Comparison of ENCODE assay signal across 14 cellular contexts in genomic region chr6:110541701-110542309, GRCh38.
A peak's percentile ranks its signal among the peaks of the same experiment; 100 is the strongest.
DNase-seq lines count a peak whose midpoint lies in the region; ATAC-seq and TF ChIP-seq lines count a peak whose summit lies in the region.
"Had no signal": no experiment of that assay in that cellular context is flagged by ENCODE, and none has a peak within 500 bp of the region (broad histone marks: within the 10 kb centered on the region; RNA-seq: fewer than 3 reads in every experiment).

No MANE protein-coding gene starts in this region.

- no peak overlapping the region for H3K4me3 Mint-ChIP-seq in HFFc6

- H4K12ac ChIP-seq in trophoblast cell (ENCODE audit: low read depth, low read length): no peak overlapping the region

- intact Hi-C loops in left ventricle myocardium inferior (cut with micrococcal nuclease): no loop called here

- no peak overlapping the region for H3K4me2 ChIP-seq in trophoblast cell (ENCODE audit: low read length)
- H3K4me2 ChIP-seq: BLaER1 had no signal

- peak overlapping the region; percentile 71 for H4K91ac ChIP-seq in trophoblast cell (ENCODE audit: low read depth, low read length)

- H3K79me1 ChIP-seq in trophoblast cell (ENCODE audit: low read length): no peaks in the 10 kb centered on the region

- peaks cover 52% of the 10 kb centered on the region for H3K36me3 Mint-ChIP-seq in HFFc6 (ENCODE audit: low read depth)

- H3K9ac ChIP-seq in trophoblast cell (ENCODE audit: low read length): no peak overlapping the region
- H3K9ac ChIP-seq: BLaER1 had no signal

- H3K9me3 ChIP-seq in left ventricle myocardium inferior (replicated peaks) (peaks cover 26% of the 10 kb centered on the region), trophoblast cell (ENCODE audit: insufficient read depth, low read depth, low read length) (peaks cover 7% of the 10 kb centered on the region)

- H2BK12ac ChIP-seq in trophoblast cell (ENCODE audit: low read length): peak overlapping the region; percentile 88

- no peak overlapping the region for H3K23ac ChIP-seq in trophoblast cell (ENCODE audit: low read length)

- no peak overlapping the region for H2AK5ac ChIP-seq in trophoblast cell (ENCODE audit: low read length)

- no peaks in the 10 kb centered on the region for H3K79me2 ChIP-seq in trophoblast cell (ENCODE audit: control insufficient read depth, insufficient read depth, low read length, poor library complexity)

- DNase-seq in HFFc6 (no peak), astrocyte of the cerebellum (ENCODE audit: low read depth) (peak; percentile 35), left ventricle myocardium inferior (no peak), trophoblast cell (no peak)
- no peak for DNase-seq in activated CD4-positive, alpha-beta T cell treated with anti-CD3 and anti-CD28 coated beads, Interleukin-2, amount 50 U/mL, for 1 hour
- no peak for DNase-seq in stimulated activated naive CD8-positive, alpha-beta T cell treated with anti-CD3 and anti-CD28 coated beads, Interleukin-15, Interleukin-2, amounts not matched to agents 100 U/mL and 50 U/mL, for 24 hours
- DNase-seq: activated gamma-delta T cell, NCI-H1436 treated with DMSO at 0.1 percent for 48 hours, NCI-H524 had no signal

- no peak overlapping the region for H3K14ac ChIP-seq in trophoblast cell (ENCODE audit: low read length)

- H3K36me3 ChIP-seq in left ventricle myocardium inferior (no peaks in the 10 kb centered on the region), trophoblast cell (ENCODE audit: control insufficient read depth in 1 of 2, insufficient read depth in 2 of 2, low read length in 2 of 2) (no peaks in the 10 kb centered on the region)
- H3K36me3 ChIP-seq: BLaER1 had no signal

- H3K4ac ChIP-seq in trophoblast cell (ENCODE audit: low read depth, low read length): peak overlapping the region; percentile 54

- peak overlapping the region; percentile 77 for H3K27ac Mint-ChIP-seq in HFFc6

- WGBS in trophoblast cell (ENCODE audit: extremely low coverage, insufficient coverage, insufficient read length): no CpG with 5 or more reads among the region's 5 CpGs

- no peak overlapping the region for H3K18ac ChIP-seq in trophoblast cell (ENCODE audit: low read length)

- H3K27ac ChIP-seq in left ventricle myocardium inferior (replicated peaks): peak overlapping the region; percentile 96
- no peak overlapping the region for H3K27ac ChIP-seq in trophoblast cell (ENCODE audit: low read depth, low read length)
- H3K27ac ChIP-seq: BLaER1, epithelial cell of prostate, RWPE1 had no signal

- H3K4me1 Mint-ChIP-seq in HFFc6 (ENCODE audit: low read depth): peaks cover 80% of the 10 kb centered on the region

- no peaks in the 10 kb centered on the region; the same call in 1 of the 2 replicates for H3K27me3 Mint-ChIP-seq in HFFc6 (ENCODE audit: insufficient read depth)

- peaks cover 42% of the 10 kb centered on the region for H3K9me3 Mint-ChIP-seq in HFFc6

- no peak overlapping the region for H2BK5ac ChIP-seq in trophoblast cell (ENCODE audit: low read depth, low read length, poor library complexity)

- no peak overlapping the region for H2AFZ ChIP-seq in trophoblast cell (ENCODE audit: insufficient read depth, low read length, poor library complexity)

- H3K27me3 ChIP-seq in left ventricle myocardium inferior (ENCODE audit: low read depth) (no peaks in the 10 kb centered on the region), trophoblast cell (ENCODE audit: insufficient read depth, low read length) (no peaks in the 10 kb centered on the region)
- H3K27me3 ChIP-seq: BLaER1 had no signal

- no peak overlapping the region for H4K8ac ChIP-seq in trophoblast cell (ENCODE audit: low read depth, low read length)

- H2BK120ac ChIP-seq in trophoblast cell (ENCODE audit: insufficient read depth, low read length, poor library complexity): no peak overlapping the region

- H3K4me3 ChIP-seq in astrocyte of the cerebellum (ENCODE audit: low read depth, low read length): no peak overlapping the region
- H3K4me3 ChIP-seq in left ventricle myocardium inferior: peak overlapping the region; percentile 47
- no peak overlapping the region for H3K4me3 ChIP-seq in trophoblast cell (ENCODE audit: low read depth, low read length)
- H3K4me3 ChIP-seq: BLaER1 had no signal

- in situ Hi-C loops in astrocyte of the cerebellum (cut with HindIII; ENCODE audit: low sequenced_read_pairs): no loop called here

- ATAC-seq in HG03175 (IDR thresholded peaks at IDR 0.05; ENCODE audit: unreplicated experiment): no peak
- ATAC-seq in GM21825 (IDR thresholded peaks at IDR 0.05; ENCODE audit: unreplicated experiment): no peak
- ATAC-seq in stimulated activated naive CD8-positive, alpha-beta T cell treated with anti-CD3 and anti-CD28 coated beads, Interleukin-15, Interleukin-2, amounts not matched to agents 100 U/mL and 50 U/mL, for 24 hours: no peak

- no peak for TF ChIP-seq CTCF in HFFc6 (IDR thresholded peaks at IDR 0.05)
- TF ChIP-seq CTCF in astrocyte of the cerebellum (IDR thresholded peaks at IDR 0.05; ENCODE audit: low read depth, low read length, missing control alignments): no peak
- TF ChIP-seq CTCF in left ventricle myocardium inferior (IDR thresholded peaks at IDR 0.05; ENCODE audit: borderline replicate concordance): no peak

- H3K4me1 ChIP-seq in left ventricle myocardium inferior (peaks cover 27% of the 10 kb centered on the region), trophoblast cell (ENCODE audit: control insufficient read depth in 1 of 2, insufficient read depth in 2 of 2, low read length in 2 of 2) (peaks cover 13 to 19% of the 10 kb centered on the region in 2 experiments)
